In genomic region chr1:94417962-94418663, GRCh38 we compare ENCODE assay signal across 8 cellular contexts. TPM values are rescaled to one million over a fixed set of nuclear protein-coding genes. Genes with fewer than 3 reads are reported as not detected.
DNase-seq lines count a peak whose midpoint lies in the region; ATAC-seq and TF ChIP-seq lines count a peak whose summit lies in the region.

TSS of gene ABCD3 (plus strand) at chr1:94418389. CDS start at chr1:94418479, 90 bp downstream.

- H3K9me3 ChIP-seq in OCI-LY7 (ENCODE audit: low read length) (no peaks in the 10 kb centered on the region), mononuclear cell (ENCODE audit: low read depth, low read length) (no peaks in the 10 kb centered on the region)

- peak; percentile 98 for ATAC-seq in GM21528 (IDR thresholded peaks at IDR 0.05; ENCODE audit: low FRiP score, unreplicated experiment)

- H3K4me3 ChIP-seq in OCI-LY7 (ENCODE audit: low read depth, low read length, poor library complexity, severe bottlenecking) (peak within 1 kb of the TSS; percentile 91), mononuclear cell (ENCODE audit: low read length) (peak within 1 kb of the TSS; percentile 70)

- CTCF ChIA-PET in OCI-LY7 (lab: Charles Lee; ENCODE audit: unreplicated experiment), result no interaction called here

- no TSS peak for BruUV-seq in OCI-LY7 (replicated peaks; lab: Mats Ljungman, UMichigan)

- H3K9me2 ChIP-seq in OCI-LY7 (ENCODE audit: insufficient read depth, low read length), result no peaks in the 10 kb centered on the region

- no peaks in the 10 kb centered on the region for H3K36me3 ChIP-seq in OCI-LY7 (ENCODE audit: insufficient read depth, low read length)

- H3K4me2 ChIP-seq in OCI-LY7 (ENCODE audit: low read length), result peak within 1 kb of the TSS; percentile 93

- H3K27ac ChIP-seq in OCI-LY7 (ENCODE audit: low read depth, low read length, poor library complexity, severe bottlenecking), result peak within 1 kb of the TSS; percentile 35

- peak; percentile 98 for DNase-seq in DMS 273 (lab: John Stamatoyannopoulos, UW; ENCODE audit: unreplicated experiment)
- peak; percentile 71 for DNase-seq in HuH-7.5 (ENCODE audit: low spot score)
- DNase-seq in OCI-LY7 (ENCODE audit: low spot score), result peak; percentile 97
- DNase-seq in activated T-cell treated with anti-CD3 and anti-CD28 coated beads for 1 hour (ENCODE audit: low read depth), result peak; percentile 96
- DNase-seq in epidermal melanocyte (ENCODE audit: insufficient read length, low spot score), result peak; percentile 71
- DNase-seq in stimulated activated CD8-positive, alpha-beta memory T cell treated with anti-CD3 and anti-CD28 coated beads, Interleukin-2, amount 100 ng/mL, for 48 hours (ENCODE audit: low read depth in 2 of 2), result peak; percentile 96 to 97

- H3K27me3 ChIP-seq in mononuclear cell (ENCODE audit: insufficient read depth, low read length), result peaks cover 9% of the 10 kb centered on the region

- intact Hi-C loops in OCI-LY7 (cut with micrococcal nuclease; ENCODE audit: unreplicated experiment), result loop anchor here (1.0 to 10.0 kb wide), 2 partner anchors 509 to 1463 kb away; partner anchors contain the start of gene GCLM

- peaks cover 30% of the 10 kb centered on the region for H3K4me1 ChIP-seq in OCI-LY7 (ENCODE audit: insufficient read depth, low read length, poor library complexity, severe bottlenecking)
- H3K4me1 ChIP-seq in mononuclear cell (ENCODE audit: insufficient read depth, low read length), result peaks cover 18% of the 10 kb centered on the region

- peaks cover 46% of the 10 kb centered on the region for H3K79me2 ChIP-seq in OCI-LY7 (ENCODE audit: insufficient read depth, low read depth, low read length)

- POLR2A ChIA-PET in OCI-LY7 (lab: Charles Lee), result interaction anchor here (0.6 to 1.4 kb wide), 3 partner anchors 9 to 33 kb away, joined by 3 to 5 read pairs (median 4); no protein-coding TSS in a partner anchor

- H4K20me1 ChIP-seq in OCI-LY7 (ENCODE audit: insufficient read depth, low read length), result peaks cover 27% of the 10 kb centered on the region; the same call in 1 of the 2 replicates

- H2AFZ ChIP-seq in OCI-LY7 (ENCODE audit: low read length), result peak within 1 kb of the TSS; percentile 97

- no peak for TF ChIP-seq CTCF in OCI-LY7 (conservative IDR thresholded peaks at IDR 0.05; ENCODE audit: low read length)

RNA-seq across cellular contexts. Expression of gene ABCD3, which starts in this region (rescaled TPM):
- total RNA-seq in OCI-LY7 (2014; rRNA removed; shearing (Covaris generic)), result 18.3 and 21.1 TPM in 2 replicates
- total RNA-seq in OCI-LY7 (2022), result 33.8 and 36.5 TPM in 2 replicates
- total RNA-seq in mononuclear cell, result 10.6 TPM

Comparison
In these comparisons a context has a peak if more than half of its experiments do, and no peak if none do; other contexts are left out.
1. Peak in every context shown above with its lines: DNase-seq, ATAC-seq, H3K4me3 ChIP-seq and H3K27ac ChIP-seq.